ENCODE assay signal across 8 cellular contexts in genomic region chr1:161176468-161177111, GRCh38. TPM values are rescaled to one million over a fixed set of nuclear protein-coding genes. Genes with fewer than 3 reads are reported as not detected.
DNase-seq lines count a peak whose midpoint lies in the region; ATAC-seq and TF ChIP-seq lines count a peak whose summit lies in the region.

No MANE protein-coding gene starts in this region.

- TF ChIP-seq CTCF in AG10803 (conservative IDR thresholded peaks at IDR 0.05; ENCODE audit: low read length) (no peak), HL-60 (IDR thresholded peaks at IDR 0.05; ENCODE audit: insufficient read depth, low read length) (no peak), cardiac fibroblast (IDR thresholded peaks at IDR 0.05; ENCODE audit: low read depth, low read length) (no peak), mesothelial cell of epicardium (IDR thresholded peaks at IDR 0.05; ENCODE audit: unreplicated experiment) (no peak), GM20000 (IDR thresholded peaks at IDR 0.05; ENCODE audit: extremely low read depth, missing control alignments) (no peak)

- H3K27me3 ChIP-seq in HL-60 (ENCODE audit: insufficient read depth, poor library complexity, severe bottlenecking) = no peaks in the 10 kb centered on the region

- peak overlapping the region; percentile 73 for H3K27ac ChIP-seq in HL-60 (replicated peaks)

- peaks cover 25% of the 10 kb centered on the region for H3K36me3 Mint-ChIP-seq in mesothelial cell of epicardium

- H3K27ac Mint-ChIP-seq in mesothelial cell of epicardium = peak overlapping the region; percentile 98

- H3K4me3 ChIP-seq in AG10803 (ENCODE audit: low read length) (peak overlapping the region; percentile 98), HL-60 (replicated peaks; ENCODE audit: insufficient read depth, low read length) (peak overlapping the region; percentile 86), cardiac fibroblast (replicated peaks in 1 of 2; ENCODE audit: low read depth in 2 of 2, low read length in 2 of 2) (peak overlapping the region; percentile 96 to 98)

- no peak for DNase-seq in AG10803 (ENCODE audit: low read depth)
- no peak for DNase-seq in HL-60 (ENCODE audit: low read depth in 1 of 2, low spot score in 1 of 2)
- no peak for DNase-seq in cardiac fibroblast (ENCODE audit: low read depth in 2 of 2)
- no peak for DNase-seq in mesothelial cell of epicardium (ENCODE audit: low spot score in 2 of 2, unreplicated experiment in 2 of 2)
- no peak for DNase-seq in GM20000 (ENCODE audit: low spot score)
- no peak for DNase-seq in NOMO-1 (lab: John Stamatoyannopoulos, UW; ENCODE audit: unreplicated experiment in 2 of 2)

- peak overlapping the region; percentile 96 for H3K4me3 Mint-ChIP-seq in mesothelial cell of epicardium

- no peaks in the 10 kb centered on the region for H3K9me3 Mint-ChIP-seq in mesothelial cell of epicardium

- ATAC-seq in GM21528 (IDR thresholded peaks at IDR 0.05; ENCODE audit: low FRiP score, unreplicated experiment) = no peak
- ATAC-seq in GM18861 (IDR thresholded peaks at IDR 0.05; ENCODE audit: unreplicated experiment) = no peak

- H3K4me1 Mint-ChIP-seq in mesothelial cell of epicardium = peaks cover 23% of the 10 kb centered on the region

- H3K27me3 Mint-ChIP-seq in mesothelial cell of epicardium (ENCODE audit: low read depth) = no peaks in the 10 kb centered on the region

RNA-seq across cellular contexts. Expression of gene B4GALT3, which starts 0.7 kb away (rescaled TPM):
- 38.0 to 43.0 TPM (median 40.5 TPM) in 3 replicates for total RNA-seq in mesothelial cell of epicardium

RNA-seq across cellular contexts. Expression of gene PPOX, which starts 10.4 kb away (rescaled TPM):
- total RNA-seq in mesothelial cell of epicardium = 48.9 to 49.7 TPM (median 49.0 TPM) in 3 replicates

RNA-seq across cellular contexts. Expression of gene USP21, which starts 17.3 kb away (rescaled TPM):
- 42.6 to 48.4 TPM (median 47.4 TPM) in 3 replicates for total RNA-seq in mesothelial cell of epicardium

RNA-seq across cellular contexts. Expression of gene ADAMTS4, which starts 22.3 kb away (rescaled TPM):
- 6.8 to 9.9 TPM (median 9.2 TPM) in 3 replicates for total RNA-seq in mesothelial cell of epicardium

RNA-seq across cellular contexts. Expression of gene UFC1, which starts 22.8 kb away (rescaled TPM):
- total RNA-seq in mesothelial cell of epicardium = 86.2 to 90.2 TPM (median 88.7 TPM) in 3 replicates
